ENCODE assay signal across 11 cellular contexts in the genomic region with DNA sequence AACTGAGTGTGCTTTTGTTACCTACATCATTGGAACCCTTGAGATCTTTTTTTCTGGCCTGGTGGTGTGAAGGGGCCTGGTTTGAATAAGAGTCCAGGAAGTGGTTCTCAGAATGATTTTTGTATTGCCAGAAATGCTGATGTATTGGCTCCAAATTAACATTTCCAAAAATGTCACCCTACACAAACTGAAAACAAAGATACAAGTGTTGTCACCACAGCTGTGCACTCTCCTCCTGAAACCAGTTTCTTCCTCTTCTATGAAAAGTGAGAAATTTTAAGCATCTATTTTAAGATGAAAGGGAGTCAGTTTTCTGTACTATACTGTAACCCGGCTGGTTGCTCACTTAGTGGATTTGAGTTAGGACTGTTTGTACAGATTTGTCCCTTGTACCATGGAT.
DNase-seq lines count a peak whose midpoint lies in the region; ATAC-seq and TF ChIP-seq lines count a peak whose summit lies in the region.
"Had no signal": no experiment of that assay in that cellular context is flagged by ENCODE, and none has a peak within 500 bp of the region (broad histone marks: within the 10 kb centered on the region; RNA-seq: fewer than 3 reads in every experiment).

No MANE protein-coding gene starts in this region.

- H3K4me3 ChIP-seq in coronary artery (no peak overlapping the region), H7 (ENCODE audit: insufficient read depth, low read depth, low read length) (no peak overlapping the region)

- peak; percentile 94 for ATAC-seq in GM18499 (IDR thresholded peaks at IDR 0.05; ENCODE audit: insufficient read depth, unreplicated experiment)
- peak; percentile 89 for ATAC-seq in GM19468 (IDR thresholded peaks at IDR 0.05; ENCODE audit: extremely low read depth, unreplicated experiment)
- peak; percentile 84 for ATAC-seq in HG02970 (IDR thresholded peaks at IDR 0.05; ENCODE audit: low FRiP score, unreplicated experiment)
- ATAC-seq: esophagus mucosa; naive thymus-derived CD4-positive, alpha-beta T cell had no signal

- no peak overlapping the region for H3K27ac ChIP-seq in coronary artery

- no peak for TF ChIP-seq CTCF in coronary artery (IDR thresholded peaks at IDR 0.05)

- H3K36me3 ChIP-seq in H7 (replicated peaks; ENCODE audit: control insufficient read depth, insufficient read depth, low read length), result no peaks in the 10 kb centered on the region

- H3K27me3 ChIP-seq in H7 (ENCODE audit: control insufficient read depth, insufficient read depth, low read length), result no peaks in the 10 kb centered on the region

- DNase-seq in MV-4-11 (lab: John Stamatoyannopoulos, UW), result peak; percentile 23
- DNase-seq in coronary artery (ENCODE audit: low spot score), result no peak
- no peak for DNase-seq in globus pallidus (ENCODE audit: low spot score)
- DNase-seq in HK-2 (ENCODE audit: unreplicated experiment), result no peak
- DNase-seq in H7, result no peak
- DNase-seq: naive thymus-derived CD4-positive, alpha-beta T cell; NCI-H774 had no signal
